ENCODE assay signal across 18 cellular contexts in the genomic region with DNA sequence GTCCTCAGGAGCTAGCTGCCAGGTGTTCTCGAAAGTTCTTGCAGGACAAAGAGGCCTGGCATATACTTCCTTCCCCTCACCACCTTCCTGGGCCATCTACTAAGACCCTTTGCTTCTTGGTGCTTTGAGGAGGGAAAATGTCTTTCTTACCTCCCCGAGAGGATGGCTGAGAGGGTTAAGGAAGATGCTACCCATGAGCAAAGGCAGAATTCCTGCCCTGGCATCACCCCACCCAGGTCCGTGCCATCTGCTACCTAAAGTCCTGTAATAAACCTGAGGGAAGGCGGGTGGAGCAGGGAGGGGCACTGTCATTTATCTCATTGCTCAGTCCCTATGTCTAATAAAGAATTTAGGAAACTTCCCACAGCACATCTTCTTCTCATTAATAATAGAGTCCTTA.
"Had no signal": no experiment of that assay in that cellular context is flagged by ENCODE, and none has a peak within 500 bp of the region (broad histone marks: within the 10 kb centered on the region; RNA-seq: fewer than 3 reads in every experiment).

No MANE protein-coding gene starts in this region.

- H3K4me3 ChIP-seq: gastroesophageal sphincter, lung, neural progenitor cell, pancreas, thyroid gland had no signal

- ATAC-seq: activated CD8-positive, alpha-beta memory T cell treated with anti-CD3 and anti-CD28 coated beads, Interleukin-2, amount 10 ng/mL, durations not matched to agents 7 days and 5 days; activated T-cell treated with anti-CD3 and anti-CD28 coated beads, Interleukin-2, amount 50 U/mL, for 4 hours; gastroesophageal sphincter; pancreas; SK-N-SH treated with all-trans-retinoic acid at 6 μM for 48 hours had no signal

- H3K27me3 Mint-ChIP-seq: activated CD8-positive, alpha-beta memory T cell treated with anti-CD3 and anti-CD28 coated beads, Interleukin-2, amount 10 ng/mL, durations not matched to agents 7 days and 5 days had no signal

- H3K9me3 Mint-ChIP-seq: activated T-cell treated with anti-CD3 and anti-CD28 coated beads, Interleukin-2, amount 50 U/mL, for 4 hours; neural progenitor cell had no signal

- H3K27ac ChIP-seq: gastroesophageal sphincter, neural progenitor cell, pancreas, thyroid gland, WERI-Rb-1 had no signal

- H3K4me1 ChIP-seq: thyroid gland had no signal

- H3K9ac ChIP-seq: neural progenitor cell had no signal

- H3K36me3 Mint-ChIP-seq: neural progenitor cell had no signal

- DNase-seq: activated CD4-positive, alpha-beta T cell treated with anti-CD3 and anti-CD28 coated beads, Interleukin-2, amount 50 U/mL, for 48 hours; activated CD8-positive, alpha-beta memory T cell treated with anti-CD3 and anti-CD28 coated beads, Interleukin-2, amount 10 ng/mL, durations not matched to agents 7 days and 5 days; activated effector memory CD4-positive, alpha-beta T cell treated with Interleukin-2 at 50 U/mL for 16 hours; activated naive CD4-positive, alpha-beta T cell treated with anti-CD3 and anti-CD28 coated beads, Interleukin-2, amount 50 U/mL, for 16 hours; activated T-cell treated with anti-CD3 and anti-CD28 coated beads, Interleukin-2, amount 50 U/mL, for 4 hours; dermis blood vessel endothelial cell; erythroblast; kidney; midbrain; pancreas; stimulated activated CD4-positive, alpha-beta T cell treated with anti-CD3 and anti-CD28 coated beads, Interleukin-12 subunit alpha, Interleukin-12 subunit beta, amount 100 ng/mL, for 4 hours; stimulated activated CD4-positive, alpha-beta T cell treated with anti-CD3 and anti-CD28 coated beads, Interleukin-2, amount 100 ng/mL, for 24 hours; thyroid gland; WERI-Rb-1 had no signal

- H3K27me3 ChIP-seq: gastroesophageal sphincter, neural progenitor cell, pancreas, thyroid gland had no signal

- H3K9me3 ChIP-seq: gastroesophageal sphincter, pancreas, thyroid gland had no signal

- H3K27ac Mint-ChIP-seq: activated CD8-positive, alpha-beta memory T cell treated with anti-CD3 and anti-CD28 coated beads, Interleukin-2, amount 10 ng/mL, durations not matched to agents 7 days and 5 days; neural progenitor cell had no signal

- H3K4me3 Mint-ChIP-seq: activated CD8-positive, alpha-beta memory T cell treated with anti-CD3 and anti-CD28 coated beads, Interleukin-2, amount 10 ng/mL, durations not matched to agents 7 days and 5 days; activated T-cell treated with anti-CD3 and anti-CD28 coated beads, Interleukin-2, amount 50 U/mL, for 4 hours; neural progenitor cell had no signal

- H3K36me3 ChIP-seq: neural progenitor cell, pancreas, thyroid gland, WERI-Rb-1 had no signal
